19 cellular contexts compared by ENCODE assay signal in genomic region chr14:99915305-99916090, GRCh38.
DNase-seq lines count a peak whose midpoint lies in the region; ATAC-seq and TF ChIP-seq lines count a peak whose summit lies in the region.
"Had no signal": no experiment of that assay in that cellular context is flagged by ENCODE, and none has a peak within 500 bp of the region (broad histone marks: within the 10 kb centered on the region; RNA-seq: fewer than 3 reads in every experiment).

No MANE protein-coding gene starts in this region.

- H3K27ac Mint-ChIP-seq in osteocyte (ENCODE audit: unreplicated experiment) = no peak overlapping the region
- H3K27ac Mint-ChIP-seq: B cell; CD4-positive, CD25-positive, alpha-beta regulatory T cell; CD8-positive, alpha-beta memory T cell; GM23338; HFFc6 had no signal

- peaks cover 3% of the 10 kb centered on the region; the same call in 1 of the 2 replicates for H3K9me1 ChIP-seq in IMR-90 (ENCODE audit: insufficient read depth, low read length)

- H3K4me2 ChIP-seq in IMR-90 (ENCODE audit: low read depth, low read length) (no peak overlapping the region), mesendoderm (ENCODE audit: low read length) (no peak overlapping the region)
- H3K4me2 ChIP-seq: BLaER1, GM23338 had no signal

- no peaks in the 10 kb centered on the region for H3K79me1 ChIP-seq in IMR-90 (ENCODE audit: low read depth in 1 of 2, low read length in 2 of 2)
- no peaks in the 10 kb centered on the region for H3K79me1 ChIP-seq in mesendoderm (ENCODE audit: low read length)

- H4K91ac ChIP-seq in IMR-90 (ENCODE audit: insufficient read depth, low read depth, low read length) = no peak overlapping the region

- H3K4me3 ChIP-seq in IMR-90 (ENCODE audit: insufficient read depth, low read depth, low read length) (no peak overlapping the region), esophagus muscularis mucosa (no peak overlapping the region), liver (ENCODE audit: low read depth in 1 of 3, low read length in 3 of 3) (no peak overlapping the region), esophagus squamous epithelium (no peak overlapping the region), mesendoderm (ENCODE audit: low read length) (no peak overlapping the region)
- H3K4me3 ChIP-seq: BLaER1, GM23338, HAP-1 had no signal

- no peak overlapping the region for H3K14ac ChIP-seq in IMR-90 (replicated peaks; ENCODE audit: low read depth, low read length)

- peaks cover 29% of the 10 kb centered on the region for H3K36me3 Mint-ChIP-seq in osteocyte (ENCODE audit: unreplicated experiment)
- H3K36me3 Mint-ChIP-seq: CD4-positive, CD25-positive, alpha-beta regulatory T cell; CD8-positive, alpha-beta memory T cell had no signal

- H2BK15ac ChIP-seq in IMR-90 (ENCODE audit: low read depth, low read length) = no peak overlapping the region
- no peak overlapping the region for H2BK15ac ChIP-seq in mesendoderm (replicated peaks; ENCODE audit: low read depth)

- H3K18ac ChIP-seq in IMR-90 (ENCODE audit: low read depth, low read length) = no peak overlapping the region
- no peak overlapping the region for H3K18ac ChIP-seq in mesendoderm (ENCODE audit: low read length)

- H2AFZ ChIP-seq in IMR-90 (replicated peaks; ENCODE audit: low read length, poor library complexity) = peak overlapping the region; percentile 26
- H2AFZ ChIP-seq: GM23338 had no signal

- CTCF ChIA-PET in IMR-90 (lab: Yijun Ruan, JAX) = interaction anchor here (1.0 kb wide), 1 partner anchor 31 kb away, joined by 3 read pairs; no protein-coding TSS in a partner anchor

- H2BK20ac ChIP-seq in IMR-90 (ENCODE audit: low read depth, low read length) = no peak overlapping the region

- 100% methylated on average over 3 of the region's 10 CpGs; no CpG with 5 or more reads in 1 of the 2 experiments for WGBS in IMR-90 (ENCODE audit: extremely low coverage in 2 of 2, insufficient read length in 1 of 2), 2 experiments
- WGBS in esophagus muscularis mucosa = 83% methylated on average over 10 of the region's 10 CpGs
- WGBS in liver = 63% methylated on average over 10 of the region's 10 CpGs
- 75 to 84% methylated on average over 6 to 8 of the region's 10 CpGs for WGBS in esophagus squamous epithelium, 2 donors
- WGBS in mesendoderm (ENCODE audit: extremely low coverage, insufficient coverage, low lambda C conversion rate) = no CpG with 5 or more reads among the region's 10 CpGs

- H4K5ac ChIP-seq in IMR-90 (ENCODE audit: low read depth, low read length) = no peak overlapping the region
- H4K5ac ChIP-seq in mesendoderm (ENCODE audit: low read length) = no peak overlapping the region

- ATAC-seq in IMR-90 (ENCODE audit: low read depth) (no peak), HG02588 (IDR thresholded peaks at IDR 0.05; ENCODE audit: unreplicated experiment) (no peak)
- ATAC-seq: GM23338 had no signal

- no peaks in the 10 kb centered on the region for H4K20me1 ChIP-seq in IMR-90 (ENCODE audit: insufficient read depth, low read length)
- H4K20me1 ChIP-seq: BLaER1 had no signal

- POLR2A ChIA-PET in IMR-90 (lab: Charles Lee; ENCODE audit: unreplicated experiment) = no interaction called here

- H3K9me3 Mint-ChIP-seq in osteocyte (ENCODE audit: unreplicated experiment) = no peaks in the 10 kb centered on the region
- H3K9me3 Mint-ChIP-seq: CD4-positive, CD25-positive, alpha-beta regulatory T cell; CD8-positive, alpha-beta memory T cell; GM23338; HFFc6 had no signal

- dilution Hi-C loops in IMR-90 (cut with HindIII; ENCODE audit: low sequenced_read_pairs, unreplicated experiment) = no loop called here

- TF ChIP-seq RAD21 in IMR-90 (IDR thresholded peaks at IDR 0.05; ENCODE audit: low read length) = no peak
- no peak for TF ChIP-seq RAD21 in liver (IDR thresholded peaks at IDR 0.05)

- H2AK5ac ChIP-seq in IMR-90 (ENCODE audit: low read depth, low read length) = no peak overlapping the region
- H2AK5ac ChIP-seq in mesendoderm (ENCODE audit: low read length) = no peak overlapping the region

- no peak overlapping the region for H3K27ac ChIP-seq in IMR-90 (ENCODE audit: insufficient read depth, low read length)
- H3K27ac ChIP-seq in esophagus muscularis mucosa (replicated peaks in 1 of 4) = no peak overlapping the region
- H3K27ac ChIP-seq in liver (ENCODE audit: low read depth in 1 of 2, low read length in 2 of 2) = no peak overlapping the region
- H3K27ac ChIP-seq in esophagus squamous epithelium = no peak overlapping the region
- H3K27ac ChIP-seq in mesendoderm (ENCODE audit: low read depth, low read length) = no peak overlapping the region
- H3K27ac ChIP-seq: 22Rv1, BLaER1, C4-2B had no signal

- no peak for TF ChIP-seq EP300 in esophagus muscularis mucosa (IDR thresholded peaks at IDR 0.05)

- DNase-seq in IMR-90 (no peak), esophagus muscularis mucosa (ENCODE audit: extremely low spot score) (peak; percentile 70), osteocyte (ENCODE audit: extremely low spot score, unreplicated experiment) (peak; percentile 70), esophagus squamous epithelium (lab: John Stamatoyannopoulos, UW) (no peak), mesendoderm (no peak)
- DNase-seq: CD4-positive, CD25-positive, alpha-beta regulatory T cell; CD8-positive, alpha-beta memory T cell; DMS 273 treated with DMSO at 0.1 percent for 48 hours; DMS79; GF-D8; HFFc6 had no signal

- H3K56ac ChIP-seq in IMR-90 (ENCODE audit: extremely low read depth, insufficient read depth, low read length) (no peak overlapping the region), mesendoderm (ENCODE audit: low read length) (no peak overlapping the region)

- H3K36me3 ChIP-seq in IMR-90 (ENCODE audit: control insufficient read depth, insufficient read depth, low read length) (peaks cover 38% of the 10 kb centered on the region), esophagus muscularis mucosa (peaks cover 40 to 99% (median 88%) of the 10 kb centered on the region in 4 donors), liver (ENCODE audit: control insufficient read depth in 4 of 4, insufficient read depth in 3 of 4, low read depth in 1 of 4, low read length in 3 of 4) (no peaks in the 10 kb centered on the region), esophagus squamous epithelium (peaks cover 0 to 60% (median 0%) of the 10 kb centered on the region in 3 donors), mesendoderm (ENCODE audit: control insufficient read depth, insufficient read depth, low read length) (no peaks in the 10 kb centered on the region)
- H3K36me3 ChIP-seq: BLaER1, HAP-1 had no signal

- H4K8ac ChIP-seq in IMR-90 (ENCODE audit: low read depth in 2 of 2, low read length in 2 of 2) (no peak overlapping the region), mesendoderm (ENCODE audit: low read depth, low read length) (no peak overlapping the region)

- H2BK5ac ChIP-seq in IMR-90 (ENCODE audit: low read depth, low read length, poor library complexity, severe bottlenecking) (no peak overlapping the region), mesendoderm (ENCODE audit: low read length) (no peak overlapping the region)

- TF ChIP-seq POLR2A in IMR-90 (IDR thresholded peaks at IDR 0.05; ENCODE audit: low read depth, low read length) (no peak), esophagus muscularis mucosa (IDR thresholded peaks at IDR 0.05; ENCODE audit: low read depth) (no peak), esophagus squamous epithelium (IDR thresholded peaks at IDR 0.05) (no peak)

- H3K79me2 ChIP-seq in mesendoderm (ENCODE audit: control insufficient read depth, insufficient read depth, low read length) = no peaks in the 10 kb centered on the region

- H3K4me3 Mint-ChIP-seq in osteocyte (ENCODE audit: unreplicated experiment) = no peak overlapping the region
- H3K4me3 Mint-ChIP-seq: B cell; CD4-positive, CD25-positive, alpha-beta regulatory T cell; CD8-positive, alpha-beta memory T cell; GM23338; HFFc6 had no signal

- H3K4me1 ChIP-seq in IMR-90 (ENCODE audit: control insufficient read depth, insufficient read depth, low read length) (peaks cover 5% of the 10 kb centered on the region), esophagus muscularis mucosa (no peaks in the 10 kb centered on the region), liver (ENCODE audit: control insufficient read depth in 4 of 4, insufficient read depth in 4 of 4, low read length in 3 of 4) (peaks cover 0 to 10% (median 4%) of the 10 kb centered on the region in 4 donors), esophagus squamous epithelium (peaks cover 0 to 11% (median 0%) of the 10 kb centered on the region in 3 donors), mesendoderm (ENCODE audit: control insufficient read depth, low read depth, low read length) (no peaks in the 10 kb centered on the region)
- H3K4me1 ChIP-seq: BLaER1, HAP-1 had no signal

- intact Hi-C loops in IMR-90 (cut with micrococcal nuclease) (no loop called here), esophagus muscularis mucosa (cut with DNase I) (no loop called here), esophagus squamous epithelium (cut with DNase I) (no loop called here)

- BruUV-seq in IMR-90 (replicated peaks; lab: Mats Ljungman, UMichigan) = no TSS peak

- in situ Hi-C loops in IMR-90 (cut with MboI; ENCODE audit: low sequenced_read_pairs) = no loop called here

- H2BK120ac ChIP-seq in IMR-90 (ENCODE audit: low read depth, low read length) = no peak overlapping the region
- no peak overlapping the region for H2BK120ac ChIP-seq in mesendoderm (ENCODE audit: low read depth, low read length)

- H3K27me3 ChIP-seq in IMR-90 (ENCODE audit: control insufficient read depth, insufficient read depth, low read length) = no peaks in the 10 kb centered on the region
- no peaks in the 10 kb centered on the region for H3K27me3 ChIP-seq in esophagus muscularis mucosa
- H3K27me3 ChIP-seq in liver (ENCODE audit: control insufficient read depth in 4 of 4, insufficient read depth in 4 of 4, low read length in 3 of 4) = no peaks in the 10 kb centered on the region
- H3K27me3 ChIP-seq in esophagus squamous epithelium = no peaks in the 10 kb centered on the region
- H3K27me3 ChIP-seq in mesendoderm (ENCODE audit: insufficient read depth, low read length, poor library complexity) = no peaks in the 10 kb centered on the region
- H3K27me3 ChIP-seq: BLaER1 had no signal

- peaks cover 10% of the 10 kb centered on the region for H3K4me1 Mint-ChIP-seq in osteocyte (ENCODE audit: unreplicated experiment)
- H3K4me1 Mint-ChIP-seq: B cell; CD4-positive, CD25-positive, alpha-beta regulatory T cell; CD8-positive, alpha-beta memory T cell had no signal

- TF ChIP-seq CTCF in IMR-90 (conservative IDR thresholded peaks at IDR 0.05; ENCODE audit: low read depth, low read length) (no peak), esophagus muscularis mucosa (IDR thresholded peaks at IDR 0.05) (no peak), liver (IDR thresholded peaks at IDR 0.05; ENCODE audit: low read depth, low read length, missing input control) (no peak), osteocyte (IDR thresholded peaks at IDR 0.05) (no peak), esophagus squamous epithelium (IDR thresholded peaks at IDR 0.05) (no peak)

- H3K27me3 Mint-ChIP-seq in osteocyte (ENCODE audit: unreplicated experiment) = no peaks in the 10 kb centered on the region

- H2AK9ac ChIP-seq in IMR-90 (replicated peaks; ENCODE audit: low read depth, low read length, poor library complexity) = no peak overlapping the region

- H3K9me3 ChIP-seq in IMR-90 (ENCODE audit: control insufficient read depth, insufficient read depth, low read length) = no peaks in the 10 kb centered on the region
- H3K9me3 ChIP-seq in esophagus muscularis mucosa = no peaks in the 10 kb centered on the region
- H3K9me3 ChIP-seq in liver (ENCODE audit: control insufficient read depth in 4 of 4, low read length in 3 of 4) = no peaks in the 10 kb centered on the region
- H3K9me3 ChIP-seq in esophagus squamous epithelium = no peaks in the 10 kb centered on the region
- H3K9me3 ChIP-seq: BLaER1, HAP-1 had no signal

- H3K23ac ChIP-seq in IMR-90 (ENCODE audit: low read depth, low read length) (no peak overlapping the region), mesendoderm (ENCODE audit: low read length) (no peak overlapping the region)

- H3K9ac ChIP-seq in IMR-90 (ENCODE audit: low read depth, low read length) = no peak overlapping the region
- no peak overlapping the region for H3K9ac ChIP-seq in liver (ENCODE audit: low read depth in 1 of 2, low read length in 2 of 2)
- H3K9ac ChIP-seq in mesendoderm (ENCODE audit: low read length) = no peak overlapping the region
- H3K9ac ChIP-seq: BLaER1 had no signal

- H3K4ac ChIP-seq in IMR-90 (ENCODE audit: low read depth, low read length) (no peak overlapping the region), mesendoderm (ENCODE audit: low read depth, low read length) (no peak overlapping the region)

Comparison
In these comparisons a context has a peak if more than half of its experiments do, and no peak if none do; other contexts are left out.
1. DNase-seq: peak in esophagus muscularis mucosa (single experiment) and osteocyte (single experiment); none in IMR-90 (single experiment), esophagus squamous epithelium (single experiment) and mesendoderm (single experiment).